In the genomic region with DNA sequence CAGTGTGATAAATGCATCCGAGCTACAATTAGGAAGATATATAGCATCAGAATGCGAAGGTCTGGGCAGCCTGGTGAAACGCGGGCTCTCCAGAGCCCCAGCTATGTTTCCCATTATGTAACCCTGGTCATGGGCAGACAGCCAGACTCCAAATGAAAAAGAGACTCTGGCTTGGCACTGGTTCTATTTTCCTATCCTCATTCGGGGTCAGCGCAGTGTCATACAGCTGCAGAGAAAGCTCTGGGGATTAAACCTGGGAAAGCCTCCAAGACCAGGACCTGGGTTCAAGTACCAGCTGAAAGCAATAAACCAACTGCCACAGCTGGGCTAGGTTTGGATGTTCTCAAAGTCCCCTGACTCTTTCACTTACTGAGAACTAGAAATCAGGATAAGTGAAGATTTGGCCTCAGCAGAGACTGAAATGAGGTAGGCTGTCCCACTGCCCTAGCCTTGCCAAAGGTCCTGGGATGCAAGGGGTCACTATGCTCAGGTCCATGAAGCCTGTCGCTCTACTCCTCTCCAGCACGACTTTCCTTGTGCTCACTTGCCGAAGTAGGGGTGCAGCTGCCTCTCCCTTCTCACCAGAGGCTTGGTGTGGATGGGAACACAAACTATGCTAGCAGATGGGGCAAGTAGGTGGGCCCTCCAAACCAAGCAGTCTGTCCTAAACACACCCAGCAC, we compare ENCODE assay signal across 9 cellular contexts.
DNase-seq lines count a peak whose midpoint lies in the region; ATAC-seq, FAIRE-seq and TF ChIP-seq lines count a peak whose summit lies in the region.
"Had no signal": no experiment of that assay in that cellular context is flagged by ENCODE, and none has a peak within 500 bp of the region (broad histone marks: within the 10 kb centered on the region; RNA-seq: fewer than 3 reads in every experiment).

No MANE protein-coding gene starts in this region.

- TF ChIP-seq RAD21 in IMR-90 (IDR thresholded peaks at IDR 0.05; ENCODE audit: low read length): no peak

- H3K4me2 ChIP-seq in IMR-90 (ENCODE audit: low read depth, low read length): peak overlapping the region; percentile 35; the same call in 1 of the 2 replicates

- H3K27ac ChIP-seq in IMR-90 (ENCODE audit: insufficient read depth, low read length) (peak overlapping the region; percentile 89), kidney (ENCODE audit: low read depth in 2 of 2, low read length in 2 of 2) (peak overlapping the region; percentile 77 to 80), suprapubic skin (peak overlapping the region; percentile 47)

- H3K14ac ChIP-seq in IMR-90 (replicated peaks; ENCODE audit: low read depth, low read length): peak overlapping the region; percentile 99

- H2AK5ac ChIP-seq in IMR-90 (ENCODE audit: low read depth, low read length): peak overlapping the region; percentile 100

- peak overlapping the region; percentile 19; the same call in 1 of the 2 replicates for H3K9ac ChIP-seq in IMR-90 (ENCODE audit: low read depth, low read length)
- peak overlapping the region in 1 of 2 donors; percentile 54 for H3K9ac ChIP-seq in kidney (ENCODE audit: low read length in 2 of 2)

- H3K4me1 ChIP-seq in IMR-90 (ENCODE audit: control insufficient read depth, insufficient read depth, low read length): peaks cover 65% of the 10 kb centered on the region
- H3K4me1 ChIP-seq in kidney (ENCODE audit: control insufficient read depth in 1 of 2, insufficient read depth in 1 of 2, low read depth in 1 of 2, low read length in 2 of 2): peaks cover 43 to 67% of the 10 kb centered on the region in 2 donors
- H3K4me1 ChIP-seq in suprapubic skin: peaks cover 81% of the 10 kb centered on the region

- peak overlapping the region; percentile 89 for H3K18ac ChIP-seq in IMR-90 (ENCODE audit: low read depth, low read length)

- no peak for TF ChIP-seq EP300 in suprapubic skin (IDR thresholded peaks at IDR 0.05)

- H3K27ac Mint-ChIP-seq in brain: peak overlapping the region in 4 of 5 experiments; percentile 33 to 97 (median 87)

- peak overlapping the region; percentile 92 for H2BK5ac ChIP-seq in IMR-90 (ENCODE audit: low read depth, low read length, poor library complexity, severe bottlenecking)

- ATAC-seq in IMR-90 (ENCODE audit: low read depth) (peak; percentile 6), GM21447 (IDR thresholded peaks at IDR 0.05; ENCODE audit: unreplicated experiment) (no peak), GM21515 (IDR thresholded peaks at IDR 0.05; ENCODE audit: unreplicated experiment) (no peak)
- ATAC-seq in activated CD4-positive, CD25-positive, alpha-beta regulatory T cell treated with anti-CD3 and anti-CD28 coated beads, Interleukin-2, amount 50 U/mL, for 24 hours: no peak

- CTCF ChIA-PET in IMR-90 (lab: Yijun Ruan, JAX): interaction anchor here (0.9 to 1.4 kb wide), 2 partner anchors 42 to 66 kb away, joined by 3 to 6 read pairs; no protein-coding TSS in a partner anchor

- no peaks in the 10 kb centered on the region for H3K27me3 ChIP-seq in IMR-90 (ENCODE audit: control insufficient read depth, insufficient read depth, low read length)
- H3K27me3 ChIP-seq in suprapubic skin: no peaks in the 10 kb centered on the region

- peak overlapping the region; percentile 94 to 98; a peak in 3 of 4 replicates for H4K8ac ChIP-seq in IMR-90 (ENCODE audit: low read depth in 2 of 2, low read length in 2 of 2)

- no peak overlapping the region for H2AFZ ChIP-seq in IMR-90 (replicated peaks; ENCODE audit: low read length, poor library complexity)

- H4K91ac ChIP-seq in IMR-90 (ENCODE audit: insufficient read depth, low read depth, low read length): peak overlapping the region; percentile 98; the same call in 1 of the 2 replicates

- peak overlapping the region; percentile 79; the same call in 1 of the 2 replicates for H2BK20ac ChIP-seq in IMR-90 (ENCODE audit: low read depth, low read length)

- in situ Hi-C loops in IMR-90 (cut with MboI; ENCODE audit: low sequenced_read_pairs): loop anchor here (10.0 kb wide), 1 partner anchor 115 kb away; no protein-coding TSS in a partner anchor

- peak overlapping the region; percentile 87 for H2AK9ac ChIP-seq in IMR-90 (replicated peaks; ENCODE audit: low read depth, low read length, poor library complexity)

- no peak for TF ChIP-seq POLR2A in IMR-90 (IDR thresholded peaks at IDR 0.05; ENCODE audit: low read depth, low read length)
- TF ChIP-seq POLR2A in suprapubic skin (IDR thresholded peaks at IDR 0.05): no peak

- H3K23ac ChIP-seq in IMR-90 (ENCODE audit: low read depth, low read length): peak overlapping the region; percentile 99

- peak overlapping the region; percentile 68; the same call in 2 of the 3 replicates for H2BK15ac ChIP-seq in IMR-90 (ENCODE audit: low read depth, low read length)

- H3K79me1 ChIP-seq in IMR-90 (ENCODE audit: low read depth in 1 of 2, low read length in 2 of 2): peaks cover 41 to 82% of the 10 kb centered on the region in 2 experiments

- dilution Hi-C loops in IMR-90 (cut with HindIII; ENCODE audit: low sequenced_read_pairs, unreplicated experiment): no loop called here

- H3K36me3 Mint-ChIP-seq in brain: peaks cover 24% of the 10 kb centered on the region

- H3K9me3 Mint-ChIP-seq in brain: no peaks in the 10 kb centered on the region
- H3K9me3 Mint-ChIP-seq: activated naive CD4-positive, alpha-beta T cell treated with anti-CD3 and anti-CD28 coated beads, Interleukin-2, amount 50 U/mL, for 24 hours had no signal

- H3K9me3 ChIP-seq in IMR-90 (ENCODE audit: control insufficient read depth, insufficient read depth, low read length) (no peaks in the 10 kb centered on the region), kidney (ENCODE audit: control insufficient read depth in 1 of 2, low read length in 2 of 2) (no peaks in the 10 kb centered on the region), suprapubic skin (no peaks in the 10 kb centered on the region)

- H3K9me1 ChIP-seq in IMR-90 (ENCODE audit: insufficient read depth, low read length): peaks cover 66% of the 10 kb centered on the region

- peak overlapping the region; percentile 98 for H2BK120ac ChIP-seq in IMR-90 (ENCODE audit: low read depth, low read length)

- TF ChIP-seq CTCF in IMR-90 (conservative IDR thresholded peaks at IDR 0.05; ENCODE audit: low read depth, low read length) (no peak), brain (conservative IDR thresholded peaks at IDR 0.05) (no peak), kidney (IDR thresholded peaks at IDR 0.05; ENCODE audit: borderline replicate concordance, extremely low read depth, insufficient read depth) (no peak), suprapubic skin (IDR thresholded peaks at IDR 0.05) (no peak)

- peaks cover 80% of the 10 kb centered on the region for H3K4me1 Mint-ChIP-seq in brain

- POLR2A ChIA-PET in IMR-90 (lab: Charles Lee; ENCODE audit: unreplicated experiment): interaction anchor here (0.6 kb wide), 1 partner anchor 33 kb away, joined by 3 read pairs; no protein-coding TSS in a partner anchor

- H3K4me3 ChIP-seq in IMR-90 (ENCODE audit: insufficient read depth, low read depth, low read length) (no peak overlapping the region), kidney (ENCODE audit: low read length in 2 of 2) (no peak overlapping the region), suprapubic skin (no peak overlapping the region)

- intact Hi-C loops in IMR-90 (cut with micrococcal nuclease) (loop anchor here (2.0 kb wide), 1 partner anchor 33 kb away; no protein-coding TSS in a partner anchor), kidney (cut with DNase I) (no loop called here)

- FAIRE-seq in kidney (lab: Jason Lieb, UNC): peak; percentile 95

- peak overlapping the region; percentile 99 for H3K4ac ChIP-seq in IMR-90 (ENCODE audit: low read depth, low read length)

- H4K5ac ChIP-seq in IMR-90 (ENCODE audit: low read depth, low read length): peak overlapping the region; percentile 79

- no peaks in the 10 kb centered on the region for H3K27me3 Mint-ChIP-seq in brain
- H3K27me3 Mint-ChIP-seq: activated naive CD4-positive, alpha-beta T cell treated with anti-CD3 and anti-CD28 coated beads, Interleukin-2, amount 50 U/mL, for 24 hours had no signal

- DNase-seq in IMR-90 (peak; percentile 98), kidney (peak; percentile 79), suprapubic skin (ENCODE audit: low spot score in 2 of 2) (peak; percentile 82 to 87)
- no peak for DNase-seq in stimulated activated CD4-positive, alpha-beta T cell treated with anti-CD3 and anti-CD28 coated beads, Interleukin-12 subunit alpha, Interleukin-12 subunit beta, amount 100 ng/mL, for 4 hours

- H3K4me3 Mint-ChIP-seq in brain: peak overlapping the region in 4 of 5 experiments; percentile 8 to 76 (median 53)
- H3K4me3 Mint-ChIP-seq: activated naive CD4-positive, alpha-beta T cell treated with anti-CD3 and anti-CD28 coated beads, Interleukin-2, amount 50 U/mL, for 24 hours had no signal

- no peaks in the 10 kb centered on the region for H4K20me1 ChIP-seq in IMR-90 (ENCODE audit: insufficient read depth, low read length)

- H3K56ac ChIP-seq in IMR-90 (ENCODE audit: extremely low read depth, insufficient read depth, low read length): no peak overlapping the region

- H3K36me3 ChIP-seq in IMR-90 (ENCODE audit: control insufficient read depth, insufficient read depth, low read length) (peaks cover 4% of the 10 kb centered on the region), kidney (ENCODE audit: control insufficient read depth in 1 of 2, insufficient read depth in 2 of 2, low read length in 2 of 2) (peaks cover 0 to 2% of the 10 kb centered on the region in 2 donors), suprapubic skin (peaks cover 9% of the 10 kb centered on the region)

- no TSS peak for BruUV-seq in IMR-90 (replicated peaks; lab: Mats Ljungman, UMichigan)

- 13% methylated on average over 2 of the region's 9 CpGs; no CpG with 5 or more reads in 1 of the 2 experiments for WGBS in IMR-90 (ENCODE audit: extremely low coverage in 2 of 2, insufficient read length in 1 of 2), 2 experiments
- 36% methylated on average over 9 of the region's 9 CpGs for WGBS in suprapubic skin

TF ChIP-seq in IMR-90, 13 proteins besides CTCF, POLR2A, EP300 and RAD21:
- no peak for TF ChIP-seq MAFK (IDR thresholded peaks at IDR 0.05; ENCODE audit: low read depth, low read length)
- TF ChIP-seq CHD1 (IDR thresholded peaks at IDR 0.05; ENCODE audit: low read depth, low read length): no peak
- no peak for TF ChIP-seq CEBPB (IDR thresholded peaks at IDR 0.05; ENCODE audit: low read depth, low read length)
- no peak for TF ChIP-seq RCOR1 (IDR thresholded peaks at IDR 0.05; ENCODE audit: insufficient replicate concordance, low read length)
- TF ChIP-seq RFX5 (IDR thresholded peaks at IDR 0.05; ENCODE audit: low read depth, low read length): peak; percentile 40; the same call in 1 of the 2 replicates
- peak; percentile 9; the same call in 1 of the 2 replicates for TF ChIP-seq MAZ (IDR thresholded peaks at IDR 0.05; ENCODE audit: borderline replicate concordance, low read depth, low read length)
- no peak for TF ChIP-seq MXI1 (IDR thresholded peaks at IDR 0.05; ENCODE audit: borderline replicate concordance, low read depth, low read length)
- 0 out of 2 replicates have a peak, but pooled peaks have one; percentile 1 for TF ChIP-seq SMC3 (IDR thresholded peaks at IDR 0.05; ENCODE audit: low read depth, low read length)
